ENCODE assay signal across 13 cellular contexts in genomic region chr1:184418955-184419733, GRCh38. TPM values are rescaled to one million over a fixed set of nuclear protein-coding genes. Genes with fewer than 3 reads are reported as not detected.
DNase-seq lines count a peak whose midpoint lies in the region; ATAC-seq and TF ChIP-seq lines count a peak whose summit lies in the region.
"Had no signal": no experiment of that assay in that cellular context is flagged by ENCODE, and none has a peak within 500 bp of the region (broad histone marks: within the 10 kb centered on the region; RNA-seq: fewer than 3 reads in every experiment).

No MANE protein-coding gene starts in this region.

- DNase-seq in NCI-H2171 treated with DMSO at 0.1 percent for 48 hours (lab: John Stamatoyannopoulos, UW) (peak; percentile 37), NCI-H2171 (lab: John Stamatoyannopoulos, UW) (no peak), RWPE1 (ENCODE audit: low spot score) (no peak), iris pigment epithelial cell (ENCODE audit: low read depth) (peak; percentile 43), mesenteric fat pad (ENCODE audit: low spot score) (no peak), NCI-H774 (lab: John Stamatoyannopoulos, UW) (no peak), AG08395 (ENCODE audit: low spot score) (no peak)
- no peak for DNase-seq in activated T-cell treated with anti-CD3 and anti-CD28 coated beads, Interleukin-2, amount 50 U/mL, for 72 hours
- DNase-seq: activated naive CD8-positive, alpha-beta T cell treated with anti-CD3 and anti-CD28 coated beads, Interleukin-2, amount 10 ng/mL, durations not matched to agents 7 days and 5 days; head of caudate nucleus; NCI-H187 treated with DMSO at 0.1 percent for 48 hours had no signal

- POLR2A ChIA-PET in RWPE1 (lab: Yijun Ruan, JAX; ENCODE audit: low non-redundant PET) = no interaction called here

- no peak for ATAC-seq in activated T-cell treated with anti-CD3 and anti-CD28 coated beads, Interleukin-2, amount 50 U/mL, for 72 hours (replicated peaks in 1 of 2)

- TF ChIP-seq CTCF in RWPE1 (conservative IDR thresholded peaks at IDR 0.05; ENCODE audit: low read depth) = no peak

- no peaks in the 10 kb centered on the region for H3K36me3 Mint-ChIP-seq in activated T-cell treated with anti-CD3 and anti-CD28 coated beads, Interleukin-2, amount 50 U/mL, for 72 hours (ENCODE audit: insufficient read depth in 2 of 2)
- H3K36me3 Mint-ChIP-seq: activated naive CD8-positive, alpha-beta T cell treated with anti-CD3 and anti-CD28 coated beads, Interleukin-2, amount 10 ng/mL, durations not matched to agents 7 days and 5 days had no signal

- H3K27ac Mint-ChIP-seq in activated T-cell treated with anti-CD3 and anti-CD28 coated beads, Interleukin-2, amount 50 U/mL, for 72 hours = no peak overlapping the region
- H3K27ac Mint-ChIP-seq: activated naive CD8-positive, alpha-beta T cell treated with anti-CD3 and anti-CD28 coated beads, Interleukin-2, amount 10 ng/mL, durations not matched to agents 7 days and 5 days; stimulated activated naive CD8-positive, alpha-beta T cell treated with anti-CD3 and anti-CD28 coated beads, Interleukin-15, Interleukin-2, amounts not matched to agents 100 ng/mL and 50 ng/mL, for 24 hours had no signal

- peaks cover 6% of the 10 kb centered on the region for H3K27me3 Mint-ChIP-seq in activated T-cell treated with anti-CD3 and anti-CD28 coated beads, Interleukin-2, amount 50 U/mL, for 72 hours (ENCODE audit: low read depth)

- no peaks in the 10 kb centered on the region for H3K9me3 Mint-ChIP-seq in activated T-cell treated with anti-CD3 and anti-CD28 coated beads, Interleukin-2, amount 50 U/mL, for 72 hours
- H3K9me3 Mint-ChIP-seq: activated naive CD8-positive, alpha-beta T cell treated with anti-CD3 and anti-CD28 coated beads, Interleukin-2, amount 10 ng/mL, durations not matched to agents 7 days and 5 days; stimulated activated naive CD8-positive, alpha-beta T cell treated with anti-CD3 and anti-CD28 coated beads, Interleukin-15, Interleukin-2, amounts not matched to agents 100 ng/mL and 50 ng/mL, for 24 hours had no signal

- H3K4me3 Mint-ChIP-seq in activated T-cell treated with anti-CD3 and anti-CD28 coated beads, Interleukin-2, amount 50 U/mL, for 72 hours = no peak overlapping the region
- H3K4me3 Mint-ChIP-seq: activated naive CD8-positive, alpha-beta T cell treated with anti-CD3 and anti-CD28 coated beads, Interleukin-2, amount 10 ng/mL, durations not matched to agents 7 days and 5 days; stimulated activated naive CD8-positive, alpha-beta T cell treated with anti-CD3 and anti-CD28 coated beads, Interleukin-15, Interleukin-2, amounts not matched to agents 100 ng/mL and 50 ng/mL, for 24 hours had no signal

- no peaks in the 10 kb centered on the region for H3K4me1 Mint-ChIP-seq in activated T-cell treated with anti-CD3 and anti-CD28 coated beads, Interleukin-2, amount 50 U/mL, for 72 hours (ENCODE audit: low read depth)

- CTCF ChIA-PET in RWPE1 (lab: Yijun Ruan, JAX) = no interaction called here

- H3K27ac ChIP-seq in RWPE1 = peak overlapping the region; percentile 33; the same call in 1 of the 2 replicates

RNA-seq across cellular contexts. Expression of gene C1orf21, which starts 32.3 kb away (rescaled TPM):
- 49.5 TPM for total RNA-seq in mesenteric fat pad
- 1 to 10 TPM; 3.0 to 4.6 TPM for total RNA-seq in activated T-cell treated with anti-CD3 and anti-CD28 coated beads, Interleukin-2, amount 50 U/mL, for 72 hours
- total RNA-seq: OCI-LY7 had no signal

Comparison
In these comparisons a context has a peak if more than half of its experiments do, and no peak if none do; other contexts are left out.
1. DNase-seq: peak in NCI-H2171 treated with DMSO at 0.1 percent for 48 hours (single experiment) and iris pigment epithelial cell (single experiment); none in NCI-H2171 (single experiment), RWPE1 (single experiment), mesenteric fat pad (single experiment), NCI-H774 (single experiment), AG08395 (single experiment) and activated T-cell treated with anti-CD3 and anti-CD28 coated beads, Interleukin-2, amount 50 U/mL, for 72 hours (0 of 2).